In the genomic region with DNA sequence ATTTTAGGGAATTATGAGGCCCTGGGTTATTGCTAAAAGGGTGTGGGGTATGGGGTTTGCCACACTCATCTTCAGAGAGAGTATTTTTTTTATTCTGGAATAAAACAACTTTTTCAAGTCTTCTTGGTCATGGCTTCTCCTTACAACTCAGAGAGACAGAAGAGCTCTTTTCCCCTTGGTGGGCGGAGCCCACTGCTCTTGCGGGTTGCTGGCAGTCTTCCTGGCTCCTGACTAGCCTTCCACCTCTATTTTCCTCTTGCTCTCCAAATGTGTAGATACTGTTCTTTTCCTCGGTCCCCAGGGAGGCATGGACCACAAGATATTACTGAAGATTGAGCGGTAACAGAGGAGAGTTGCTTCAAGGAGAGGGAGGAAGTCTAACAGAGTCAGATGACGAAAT, we compare ENCODE assay signal across 19 cellular contexts.
"Had no signal": no experiment of that assay in that cellular context is flagged by ENCODE, and none has a peak within 500 bp of the region (broad histone marks: within the 10 kb centered on the region; RNA-seq: fewer than 3 reads in every experiment).

No MANE protein-coding gene starts in this region.

- H3K4me1 ChIP-seq: colonic mucosa, esophagus muscularis mucosa, left lung, prostate gland had no signal

- H3K36me3 Mint-ChIP-seq: natural killer cell treated with Interleukin-12 subunit alpha and Interleukin-12 subunit beta and Interleukin-15 and Interleukin-18, amount 100 ng/mL, for 72 hours; T-cell had no signal

- H3K9me3 Mint-ChIP-seq: natural killer cell treated with Interleukin-12 subunit alpha and Interleukin-12 subunit beta and Interleukin-15 and Interleukin-18, amount 100 ng/mL, for 72 hours had no signal

- H3K27ac Mint-ChIP-seq: natural killer cell treated with Interleukin-12 subunit alpha and Interleukin-12 subunit beta and Interleukin-15 and Interleukin-18, amount 100 ng/mL, for 72 hours; T-cell had no signal

- H3K27me3 ChIP-seq: colonic mucosa had no signal

- ATAC-seq: left lung; natural killer cell treated with Interleukin-12 subunit alpha and Interleukin-12 subunit beta and Interleukin-15 and Interleukin-18, amount 100 ng/mL, for 72 hours; right cardiac atrium; stimulated activated naive CD8-positive, alpha-beta T cell treated with anti-CD3 and anti-CD28 coated beads, Interleukin-15, Interleukin-2, amounts not matched to agents 100 U/mL and 50 U/mL, for 24 hours; T-cell had no signal

- H3K9me3 ChIP-seq: colonic mucosa, left lung, prostate gland, thoracic aorta had no signal

- H3K36me3 ChIP-seq: colonic mucosa, esophagus muscularis mucosa, left lung, prostate gland, thoracic aorta had no signal

- H3K4me3 ChIP-seq: colonic mucosa, esophagus muscularis mucosa, left lung, prostate gland, thoracic aorta had no signal

- H3K27ac ChIP-seq: colonic mucosa, esophagus muscularis mucosa, left lung, prostate gland, thoracic aorta had no signal

- DNase-seq: activated CD4-positive, alpha-beta T cell treated with anti-CD3 and anti-CD28 coated beads for 1 hour; activated CD4-positive, alpha-beta T cell treated with anti-CD3 and anti-CD28 coated beads, Interleukin-2, amount 50 U/mL, for 4 hours; activated naive CD4-positive, alpha-beta T cell; activated T-cell treated with anti-CD3 and anti-CD28 coated beads for 4 hours; aorta; colonic mucosa; effector CD4-positive, alpha-beta T cell; left lung; mammary epithelial cell; right cardiac atrium; small intestine; stimulated activated CD4-positive, alpha-beta T cell treated with anti-CD3 and anti-CD28 coated beads, Interleukin-4, amount 100 ng/mL, for 4 hours; stimulated activated naive CD8-positive, alpha-beta T cell treated with anti-CD3 and anti-CD28 coated beads, Interleukin-15, Interleukin-2, amounts not matched to agents 100 U/mL and 50 U/mL, for 24 hours; T-cell; T-helper 9 cell had no signal
